Comparison of ENCODE assay signal across 13 cellular contexts in genomic region chr1:55825486-55825885, GRCh38.
DNase-seq lines count a peak whose midpoint lies in the region; ATAC-seq lines count a peak whose summit lies in the region.
"Had no signal": no experiment of that assay in that cellular context is flagged by ENCODE, and none has a peak within 500 bp of the region (broad histone marks: within the 10 kb centered on the region; RNA-seq: fewer than 3 reads in every experiment).

No MANE protein-coding gene starts in this region.

- no peaks in the 10 kb centered on the region for H3K36me3 Mint-ChIP-seq in activated T-helper 17 cell treated with anti-CD3 and anti-CD28 coated beads, Interleukin-2, amount 50 U/mL, for 72 hours (ENCODE audit: low read depth)
- H3K36me3 Mint-ChIP-seq in naive thymus-derived CD8-positive, alpha-beta T cell: no peaks in the 10 kb centered on the region
- H3K36me3 Mint-ChIP-seq: IgD-negative memory B cell had no signal

- POLR2A ChIA-PET in naive thymus-derived CD8-positive, alpha-beta T cell (lab: Charles Lee): no interaction called here

- peak; percentile 95 for DNase-seq in DMS79 treated with DMSO at 0.1 percent for 48 hours (lab: John Stamatoyannopoulos, UW)
- DNase-seq in NCI-H82 (lab: John Stamatoyannopoulos, UW): peak; percentile 36
- DNase-seq in left kidney (ENCODE audit: low read depth, low spot score): peak; percentile 51
- DNase-seq in naive thymus-derived CD8-positive, alpha-beta T cell: no peak
- DNase-seq: AML-193; Caco-2; CD4-positive, alpha-beta T cell; GF-D8; H9; KBM-7 had no signal

- no peak overlapping the region for H3K4me3 Mint-ChIP-seq in activated T-helper 17 cell treated with anti-CD3 and anti-CD28 coated beads, Interleukin-2, amount 50 U/mL, for 72 hours
- no peak overlapping the region for H3K4me3 Mint-ChIP-seq in naive thymus-derived CD8-positive, alpha-beta T cell
- H3K4me3 Mint-ChIP-seq: CD4-positive, alpha-beta T cell; H9; IgD-negative memory B cell had no signal

- ATAC-seq in activated T-helper 17 cell treated with anti-CD3 and anti-CD28 coated beads, Interleukin-2, amount 50 U/mL, for 72 hours (replicated peaks): no peak
- ATAC-seq in HG02571 (IDR thresholded peaks at IDR 0.05; ENCODE audit: unreplicated experiment): no peak
- no peak for ATAC-seq in naive thymus-derived CD8-positive, alpha-beta T cell

- H3K4me1 Mint-ChIP-seq in activated T-helper 17 cell treated with anti-CD3 and anti-CD28 coated beads, Interleukin-2, amount 50 U/mL, for 72 hours: no peaks in the 10 kb centered on the region
- H3K4me1 Mint-ChIP-seq in naive thymus-derived CD8-positive, alpha-beta T cell: no peaks in the 10 kb centered on the region
- H3K4me1 Mint-ChIP-seq: H9, IgD-negative memory B cell had no signal

- peaks cover 3% of the 10 kb centered on the region for H3K9me3 Mint-ChIP-seq in activated T-helper 17 cell treated with anti-CD3 and anti-CD28 coated beads, Interleukin-2, amount 50 U/mL, for 72 hours
- H3K9me3 Mint-ChIP-seq in naive thymus-derived CD8-positive, alpha-beta T cell: peaks cover 0 to 5% (median 0%) of the 10 kb centered on the region in 9 donors
- H3K9me3 Mint-ChIP-seq: H9 had no signal

- peaks cover 10% of the 10 kb centered on the region for H3K27me3 Mint-ChIP-seq in activated T-helper 17 cell treated with anti-CD3 and anti-CD28 coated beads, Interleukin-2, amount 50 U/mL, for 72 hours
- peaks cover 0 to 16% (median 9%) of the 10 kb centered on the region in 5 donors for H3K27me3 Mint-ChIP-seq in naive thymus-derived CD8-positive, alpha-beta T cell

- no peak overlapping the region for H3K27ac Mint-ChIP-seq in activated T-helper 17 cell treated with anti-CD3 and anti-CD28 coated beads, Interleukin-2, amount 50 U/mL, for 72 hours
- no peak overlapping the region for H3K27ac Mint-ChIP-seq in naive thymus-derived CD8-positive, alpha-beta T cell
- H3K27ac Mint-ChIP-seq: CD4-positive, alpha-beta T cell; H9; IgD-negative memory B cell had no signal

Comparison
In these comparisons a context has a peak if more than half of its experiments do, and no peak if none do; other contexts are left out.
1. DNase-seq: peak in DMS79 treated with DMSO at 0.1 percent for 48 hours (single experiment), NCI-H82 (single experiment) and left kidney (single experiment); none in naive thymus-derived CD8-positive, alpha-beta T cell (0 of 10).